In genomic region chr1:1324084-1324523, GRCh38 we compare ENCODE assay signal across 8 cellular contexts. TPM values are rescaled to one million over a fixed set of nuclear protein-coding genes. Genes with fewer than 3 reads are reported as not detected.
A peak's percentile ranks its signal among the peaks of the same experiment; 100 is the strongest.
DNase-seq lines count a peak whose midpoint lies in the region; ATAC-seq and TF ChIP-seq lines count a peak whose summit lies in the region.

No MANE protein-coding gene starts in this region.

- no peak overlapping the region for H3K27ac ChIP-seq in AG04450 (ENCODE audit: low read depth, low read length)

- no peak for TF ChIP-seq EP300 in Ishikawa (IDR thresholded peaks at IDR 0.05; ENCODE audit: borderline replicate concordance)

- H3K9me3 ChIP-seq in AG04450 (ENCODE audit: control insufficient read depth, insufficient read depth, low read length): no peaks in the 10 kb centered on the region; the same call in 1 of the 2 replicates

- CTCF ChIA-PET in AG04450 (lab: Charles Lee): interaction anchor here (1.0 kb wide), 1 partner anchor 292 kb away, joined by 3 read pairs; no protein-coding TSS in a partner anchor

- peaks cover 23% of the 10 kb centered on the region for H3K36me3 Mint-ChIP-seq in effector memory CD8-positive, alpha-beta T cell (ENCODE audit: insufficient read depth)
- H3K36me3 Mint-ChIP-seq in osteocyte (ENCODE audit: unreplicated experiment): peaks cover 4% of the 10 kb centered on the region

- DNase-seq in AG04450 (ENCODE audit: low read depth, low spot score) (no peak), osteocyte (ENCODE audit: extremely low spot score, unreplicated experiment) (no peak), NK-92 (lab: John Stamatoyannopoulos, UW; ENCODE audit: unreplicated experiment) (no peak), hepatic stellate cell (ENCODE audit: low spot score) (no peak)
- no peak for DNase-seq in effector memory CD8-positive, alpha-beta T cell

- ATAC-seq in GM19455 (IDR thresholded peaks at IDR 0.05; ENCODE audit: unreplicated experiment): peak; percentile 31
- ATAC-seq in effector memory CD8-positive, alpha-beta T cell (replicated peaks): peak; percentile 48
- no peak for ATAC-seq in HG03520 (IDR thresholded peaks at IDR 0.05; ENCODE audit: unreplicated experiment)

- TF ChIP-seq RAD21 in Ishikawa (IDR thresholded peaks at IDR 0.05; ENCODE audit: low read depth): no peak

- no peaks in the 10 kb centered on the region for H3K27me3 Mint-ChIP-seq in effector memory CD8-positive, alpha-beta T cell
- H3K27me3 Mint-ChIP-seq in osteocyte (ENCODE audit: unreplicated experiment): no peaks in the 10 kb centered on the region

- POLR2A ChIA-PET in AG04450 (lab: Yijun Ruan, JAX): no interaction called here

- no peaks in the 10 kb centered on the region for H3K27me3 ChIP-seq in AG04450 (ENCODE audit: control insufficient read depth, insufficient read depth, low read length)

- H3K4me3 Mint-ChIP-seq in effector memory CD8-positive, alpha-beta T cell: peak overlapping the region; percentile 86 to 92
- peak overlapping the region; percentile 85 for H3K4me3 Mint-ChIP-seq in osteocyte (ENCODE audit: unreplicated experiment)

- H3K27ac Mint-ChIP-seq in effector memory CD8-positive, alpha-beta T cell: peak overlapping the region; percentile 76 to 91
- H3K27ac Mint-ChIP-seq in osteocyte (ENCODE audit: unreplicated experiment): peak overlapping the region; percentile 77

- H3K4me3 ChIP-seq in AG04450 (ENCODE audit: low read depth, low read length): peak overlapping the region; percentile 86

- H3K4me1 Mint-ChIP-seq in effector memory CD8-positive, alpha-beta T cell (ENCODE audit: low read depth in 2 of 2): peaks cover 19 to 29% of the 10 kb centered on the region in 2 donors
- H3K4me1 Mint-ChIP-seq in osteocyte (ENCODE audit: unreplicated experiment): peaks cover 23% of the 10 kb centered on the region

- H3K9me3 Mint-ChIP-seq in effector memory CD8-positive, alpha-beta T cell: no peaks in the 10 kb centered on the region
- H3K9me3 Mint-ChIP-seq in osteocyte (ENCODE audit: unreplicated experiment): no peaks in the 10 kb centered on the region

- TF ChIP-seq CTCF in AG04450 (IDR thresholded peaks at IDR 0.05; ENCODE audit: low read depth, low read length) (no peak), osteocyte (IDR thresholded peaks at IDR 0.05) (no peak)

TF ChIP-seq in Ishikawa, 13 proteins besides CTCF, POLR2A, EP300 and RAD21:
- TF ChIP-seq CEBPB (IDR thresholded peaks at IDR 0.05) (no peak), ZBTB7A (IDR thresholded peaks at IDR 0.05; ENCODE audit: low read depth) (0 out of 2 replicates have a peak, but pooled peaks have one; percentile 4), TAF1 (IDR thresholded peaks at IDR 0.05; ENCODE audit: low read depth) (no peak), TCF12 (IDR thresholded peaks at IDR 0.05; ENCODE audit: low read depth) (no peak; the same call in 1 of the 2 replicates), NFIC (IDR thresholded peaks at IDR 0.05) (no peak), FOXM1 (IDR thresholded peaks at IDR 0.05; ENCODE audit: borderline replicate concordance, low read depth) (no peak)

RNA-seq across cellular contexts. Expression of gene INTS11, which starts 0.4 kb away (rescaled TPM):
- polyA plus RNA-seq in AG04450 (2011; rRNA removed): 52.8 and 69.5 TPM in 2 replicates
- polyA minus RNA-seq in AG04450 (2011; rRNA and poly(A)+ RNA removed): 103 and 131 TPM in 2 replicates
- total RNA-seq in osteocyte: 101 and 106 TPM in 2 replicates

RNA-seq across cellular contexts. Expression of gene CPTP, which starts 0.5 kb away (rescaled TPM):
- 7.1 and 9.5 TPM in 2 replicates for polyA plus RNA-seq in AG04450 (2011; rRNA removed)
- 5.0 and 6.2 TPM in 2 replicates for polyA minus RNA-seq in AG04450 (2011; rRNA and poly(A)+ RNA removed)
- total RNA-seq in osteocyte: 23.5 and 24.7 TPM in 2 replicates

RNA-seq across cellular contexts. Expression of gene TAS1R3, which starts 7.0 kb away (rescaled TPM):
- 0.10 and 0.11 TPM in 2 replicates for polyA plus RNA-seq in AG04450 (2011; rRNA removed)
- polyA minus RNA-seq in AG04450 (2011; rRNA and poly(A)+ RNA removed): 0.04 and 0.09 TPM in 2 replicates
- 0.57 and 0.97 TPM in 2 replicates for total RNA-seq in osteocyte

RNA-seq across cellular contexts. Expression of gene PUSL1, which starts 15.7 kb away (rescaled TPM):
- polyA plus RNA-seq in AG04450 (2011; rRNA removed): 9.6 and 15.6 TPM in 2 replicates
- 4.9 and 6.8 TPM in 2 replicates for polyA minus RNA-seq in AG04450 (2011; rRNA and poly(A)+ RNA removed)
- 21.5 and 22.1 TPM in 2 replicates for total RNA-seq in osteocyte

RNA-seq across cellular contexts. Expression of gene ACAP3, which starts 16.4 kb away (rescaled TPM):
- polyA plus RNA-seq in AG04450 (2011; rRNA removed): 17.5 and 24.8 TPM in 2 replicates
- 16.3 and 24.9 TPM in 2 replicates for polyA minus RNA-seq in AG04450 (2011; rRNA and poly(A)+ RNA removed)
- 62.7 and 73.8 TPM in 2 replicates for total RNA-seq in osteocyte
